In genomic region chr17:57067781-57068180, GRCh38 we compare ENCODE assay signal across 18 cellular contexts.
"Had no signal": no experiment of that assay in that cellular context is flagged by ENCODE, and none has a peak within 500 bp of the region (broad histone marks: within the 10 kb centered on the region; RNA-seq: fewer than 3 reads in every experiment).

No MANE protein-coding gene starts in this region.

- H3K27ac ChIP-seq: brain microvascular endothelial cell, colonic mucosa, foreskin keratinocyte, hepatocyte, upper lobe of left lung, VCaP had no signal

- H3K4me2 ChIP-seq: hepatocyte had no signal

- H3K4me3 ChIP-seq: colonic mucosa, hepatocyte, upper lobe of left lung had no signal

- H3K36me3 ChIP-seq: brain microvascular endothelial cell, colonic mucosa, upper lobe of left lung had no signal

- H3K9me3 ChIP-seq: colonic mucosa, upper lobe of left lung had no signal

- H3K9me3 Mint-ChIP-seq: activated naive CD4-positive, alpha-beta T cell treated with anti-CD3 and anti-CD28 coated beads, Interleukin-2, amount 10 ng/mL, durations not matched to agents 7 days and 5 days; activated naive CD8-positive, alpha-beta T cell treated with anti-CD3 and anti-CD28 coated beads, Interleukin-2, amount 50 U/mL, for 24 hours; central memory CD8-positive, alpha-beta T cell had no signal

- H3K36me3 Mint-ChIP-seq: activated naive CD4-positive, alpha-beta T cell treated with anti-CD3 and anti-CD28 coated beads, Interleukin-2, amount 10 ng/mL, durations not matched to agents 7 days and 5 days had no signal

- ATAC-seq: activated naive CD8-positive, alpha-beta T cell treated with anti-CD3 and anti-CD28 coated beads, Interleukin-2, amount 50 U/mL, for 24 hours had no signal

- H3K4me1 Mint-ChIP-seq: activated naive CD4-positive, alpha-beta T cell treated with anti-CD3 and anti-CD28 coated beads, Interleukin-2, amount 10 ng/mL, durations not matched to agents 7 days and 5 days; activated naive CD8-positive, alpha-beta T cell treated with anti-CD3 and anti-CD28 coated beads, Interleukin-2, amount 50 U/mL, for 24 hours; central memory CD8-positive, alpha-beta T cell had no signal

- H3K27me3 ChIP-seq: brain microvascular endothelial cell, colonic mucosa, foreskin keratinocyte, hepatocyte, upper lobe of left lung had no signal

- H3K4me3 Mint-ChIP-seq: activated naive CD4-positive, alpha-beta T cell treated with anti-CD3 and anti-CD28 coated beads, Interleukin-2, amount 10 ng/mL, durations not matched to agents 7 days and 5 days; activated naive CD8-positive, alpha-beta T cell treated with anti-CD3 and anti-CD28 coated beads, Interleukin-2, amount 50 U/mL, for 24 hours; central memory CD8-positive, alpha-beta T cell had no signal

- H3K79me2 ChIP-seq: hepatocyte had no signal

- H2AFZ ChIP-seq: hepatocyte had no signal

- H3K27ac Mint-ChIP-seq: activated naive CD4-positive, alpha-beta T cell treated with anti-CD3 and anti-CD28 coated beads, Interleukin-2, amount 10 ng/mL, durations not matched to agents 7 days and 5 days; activated naive CD8-positive, alpha-beta T cell treated with anti-CD3 and anti-CD28 coated beads, Interleukin-2, amount 50 U/mL, for 24 hours had no signal

- DNase-seq: activated CD4-positive, alpha-beta T cell treated with anti-CD3 and anti-CD28 coated beads for 1 hour; activated CD8-positive, alpha-beta memory T cell treated with anti-CD3 and anti-CD28 coated beads for 24 hours; activated CD8-positive, alpha-beta memory T cell treated with anti-CD3 and anti-CD28 coated beads, Interleukin-2, amount 50 U/mL, for 48 hours; activated effector memory CD4-positive, alpha-beta T cell treated with Interleukin-2 at 50 U/mL for 16 hours; activated naive CD4-positive, alpha-beta T cell treated with anti-CD3 and anti-CD28 coated beads, Interleukin-2, amount 10 ng/mL, durations not matched to agents 7 days and 5 days; activated naive CD8-positive, alpha-beta T cell treated with anti-CD3 and anti-CD28 coated beads, Interleukin-2, amount 50 U/mL, for 24 hours; activated T-cell treated with anti-CD3 and anti-CD28 coated beads, Interleukin-2, amount 50 U/mL, for 48 hours; anterior cingulate cortex; brain microvascular endothelial cell; colonic mucosa; foreskin keratinocyte; midbrain; stimulated activated naive CD4-positive, alpha-beta T cell treated with Interleukin-2 at 50 U/mL for 16 hours; SW 1271 had no signal

- H3K4me1 ChIP-seq: colonic mucosa, foreskin keratinocyte, upper lobe of left lung had no signal
